In genomic region chr12:51449569-51450246, GRCh38 we compare ENCODE assay signal across 2 cellular contexts.
TF ChIP-seq lines count a peak whose summit lies in the region.

No MANE protein-coding gene starts in this region.

TF ChIP-seq in HCT116, 20 proteins besides CTCF, POLR2A, EP300 and RAD21 (continued from another document):
- TF ChIP-seq ZFX (IDR thresholded peaks at IDR 0.05) = no peak
- no peak for TF ChIP-seq EZH2 (IDR thresholded peaks at IDR 0.05)
- no peak for TF ChIP-seq YY1 (IDR thresholded peaks at IDR 0.05; ENCODE audit: extremely low read depth, insufficient replicate concordance, low read depth, low read length)
- TF ChIP-seq JUND (IDR thresholded peaks at IDR 0.05) = no peak
- TF ChIP-seq POLR2AphosphoS5 (IDR thresholded peaks at IDR 0.05; ENCODE audit: low read depth, low read length) = no peak
- TF ChIP-seq EZH2phosphoT487 (IDR thresholded peaks at IDR 0.05; ENCODE audit: borderline replicate concordance) = no peak
TF ChIP-seq in HCT116: peak in this region for 0.

TF ChIP-seq in GM12891, 5 proteins besides CTCF, POLR2A, EP300 and RAD21 (continued from another document):
- TF ChIP-seq SPI1 (IDR thresholded peaks at IDR 0.05; ENCODE audit: low read depth, low read length) = no peak
TF ChIP-seq in GM12891: peak in this region for 0.
